In the genomic region with DNA sequence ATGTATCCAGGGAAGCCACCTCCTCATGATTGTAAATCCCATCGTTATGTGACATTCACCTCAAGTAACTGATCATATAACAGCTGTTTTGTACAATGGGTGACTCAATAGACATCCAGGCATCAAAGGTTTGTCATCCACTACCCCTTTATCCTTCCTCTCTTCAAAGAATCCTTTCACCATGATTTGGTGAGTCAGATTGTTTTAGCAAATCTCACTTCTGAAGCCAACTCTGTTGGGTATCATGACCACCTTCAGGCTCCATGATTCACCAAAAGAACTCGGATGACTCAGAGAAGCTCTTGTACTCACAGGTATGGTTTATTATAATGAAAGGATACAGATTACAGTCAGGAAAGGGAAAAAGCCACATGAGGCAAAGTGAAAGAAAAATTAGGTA, we compare ENCODE assay signal across 27 cellular contexts.
DNase-seq lines count a peak whose midpoint lies in the region; ATAC-seq, FAIRE-seq and TF ChIP-seq lines count a peak whose summit lies in the region.
"Had no signal": no experiment of that assay in that cellular context is flagged by ENCODE, and none has a peak within 500 bp of the region (broad histone marks: within the 10 kb centered on the region; RNA-seq: fewer than 3 reads in every experiment).

No MANE protein-coding gene starts in this region.

- no peaks in the 10 kb centered on the region for H3K4me1 Mint-ChIP-seq in astrocyte (ENCODE audit: low read depth, unreplicated experiment)
- H3K4me1 Mint-ChIP-seq in naive thymus-derived CD4-positive, alpha-beta T cell, result no peaks in the 10 kb centered on the region
- H3K4me1 Mint-ChIP-seq: GM23338; naive thymus-derived CD8-positive, alpha-beta T cell had no signal

- no peaks in the 10 kb centered on the region for H3K27me3 Mint-ChIP-seq in astrocyte (ENCODE audit: low read depth, unreplicated experiment)
- no peaks in the 10 kb centered on the region for H3K27me3 Mint-ChIP-seq in naive thymus-derived CD4-positive, alpha-beta T cell
- H3K27me3 Mint-ChIP-seq: naive thymus-derived CD8-positive, alpha-beta T cell; stimulated activated naive CD8-positive, alpha-beta T cell treated with anti-CD3 and anti-CD28 coated beads, Interleukin-15, Interleukin-2, amounts not matched to agents 100 ng/mL and 50 ng/mL, for 24 hours had no signal

- ATAC-seq in HepG2, result no peak
- ATAC-seq in right lobe of liver, result no peak
- ATAC-seq in naive thymus-derived CD4-positive, alpha-beta T cell, result no peak
- ATAC-seq: CD8-positive, alpha-beta T cell; GM23338; naive thymus-derived CD8-positive, alpha-beta T cell had no signal

- H2AFZ ChIP-seq in HepG2 (ENCODE audit: low read length) (no peak overlapping the region), astrocyte (ENCODE audit: low read depth, low read length) (no peak overlapping the region)
- H2AFZ ChIP-seq: GM23338 had no signal

- no TSS peak for BruUV-seq in HepG2 (replicated peaks; lab: Mats Ljungman, UMichigan)

- H3K79me2 ChIP-seq in HepG2 (ENCODE audit: insufficient read depth, low read length) (no peaks in the 10 kb centered on the region), astrocyte (ENCODE audit: insufficient read depth, low read length) (no peaks in the 10 kb centered on the region)

- no peaks in the 10 kb centered on the region for H4K20me1 ChIP-seq in HepG2 (ENCODE audit: insufficient read depth, low read length)
- no peaks in the 10 kb centered on the region for H4K20me1 ChIP-seq in astrocyte (ENCODE audit: insufficient read depth, low read length)

- H3K9ac ChIP-seq in HepG2 (ENCODE audit: insufficient read depth, low read depth, low read length) (no peak overlapping the region), astrocyte (ENCODE audit: low read length) (no peak overlapping the region)

- DNase-seq in HepG2 (ENCODE audit: low spot score) (peak; percentile 44), right lobe of liver (no peak), astrocyte (ENCODE audit: low read depth) (peak; percentile 56), fibroblast of pulmonary artery (ENCODE audit: low read depth) (peak; percentile 4), stomach (no peak), coronary artery (ENCODE audit: low spot score) (no peak), NCI-H1092 (lab: John Stamatoyannopoulos, UW) (no peak)
- DNase-seq in naive thymus-derived CD4-positive, alpha-beta T cell, result no peak
- DNase-seq: activated gamma-delta T cell; activated T-cell treated with anti-CD3 and anti-CD28 coated beads for 4 hours; adrenal gland; CD8-positive, alpha-beta T cell; cortex of kidney; HFFc6; midbrain; naive thymus-derived CD8-positive, alpha-beta T cell; NCI-H1048; NCI-H1694 treated with DMSO at 0.1 percent for 48 hours; nucleus accumbens; thyroid gland had no signal

- in situ Hi-C loops in HepG2 (cut with HindIII; ENCODE audit: extremely low pct_ligation_motif_present, low pct_unique_long_range_greater_than_20kb), result no loop called here

- POLR2A ChIA-PET in HepG2 (lab: Yijun Ruan, JAX), result no interaction called here
- POLR2A ChIA-PET in naive thymus-derived CD4-positive, alpha-beta T cell (lab: Charles Lee), result no interaction called here

- WGBS in HepG2 (ENCODE audit: low lambda C conversion rate), result 0% methylated on average over 2 of the region's 2 CpGs
- WGBS in right lobe of liver (ENCODE audit: insufficient coverage, low coverage, low lambda C conversion rate, missing lambda C conversion rate), result 47% methylated on average over 2 of the region's 2 CpGs
- WGBS in stomach, 5 donors, result 62 to 82% (median 67%) methylated on average over 2 of the region's 2 CpGs

- H3K9me3 ChIP-seq in HepG2 (ENCODE audit: low read length) (no peaks in the 10 kb centered on the region), right lobe of liver (no peaks in the 10 kb centered on the region), astrocyte (ENCODE audit: insufficient read depth, low read depth, low read length) (no peaks in the 10 kb centered on the region), stomach (no peaks in the 10 kb centered on the region)
- H3K9me3 ChIP-seq in naive thymus-derived CD4-positive, alpha-beta T cell (ENCODE audit: control insufficient read depth in 2 of 3, low read length in 3 of 3), result no peaks in the 10 kb centered on the region
- H3K9me3 ChIP-seq: adrenal gland, thyroid gland had no signal

- H3K4me3 Mint-ChIP-seq in astrocyte (ENCODE audit: unreplicated experiment), result no peak overlapping the region
- H3K4me3 Mint-ChIP-seq in naive thymus-derived CD4-positive, alpha-beta T cell, result no peak overlapping the region
- H3K4me3 Mint-ChIP-seq: CD8-positive, alpha-beta T cell; GM23338; HFFc6; naive thymus-derived CD8-positive, alpha-beta T cell; stimulated activated naive CD8-positive, alpha-beta T cell treated with anti-CD3 and anti-CD28 coated beads, Interleukin-15, Interleukin-2, amounts not matched to agents 100 ng/mL and 50 ng/mL, for 24 hours; T-helper 1 cell treated with Interleukin-12 subunit alpha and Interleukin-12 subunit beta and Interleukin-4 antibody, amounts not matched to agents 30 μg/mL and 1 μg/mL, for 36 hours had no signal

- no peaks in the 10 kb centered on the region for H3K36me3 Mint-ChIP-seq in astrocyte (ENCODE audit: low read depth, unreplicated experiment)
- no peaks in the 10 kb centered on the region for H3K36me3 Mint-ChIP-seq in naive thymus-derived CD4-positive, alpha-beta T cell
- H3K36me3 Mint-ChIP-seq: CD8-positive, alpha-beta T cell; naive thymus-derived CD8-positive, alpha-beta T cell had no signal

- H3K4me3 ChIP-seq in HepG2 (replicated peaks in 1 of 3; ENCODE audit: insufficient read depth in 1 of 3, low read depth in 2 of 3, low read length in 3 of 3) (no peak overlapping the region), right lobe of liver (no peak overlapping the region), astrocyte (ENCODE audit: insufficient read depth, low read depth, low read length) (no peak overlapping the region), fibroblast of pulmonary artery (replicated peaks; ENCODE audit: low read depth, low read length) (no peak overlapping the region), stomach (no peak overlapping the region), coronary artery (no peak overlapping the region)
- no peak overlapping the region for H3K4me3 ChIP-seq in naive thymus-derived CD4-positive, alpha-beta T cell (ENCODE audit: low read length)
- H3K4me3 ChIP-seq: adrenal gland, cardiac muscle cell, GM23338, skin epidermis, thyroid gland had no signal

- no peak for FAIRE-seq in HepG2 (lab: Jason Lieb, UNC)
- no peak for FAIRE-seq in astrocyte (lab: Jason Lieb, UNC)
- FAIRE-seq: islet of Langerhans, RCC 7860 had no signal

- CTCF ChIA-PET in HepG2 (lab: Yijun Ruan, JAX; ENCODE audit: low intra/inter-chr PET ratio, low total read pairs), result no interaction called here
- CTCF ChIA-PET in naive thymus-derived CD4-positive, alpha-beta T cell (lab: Charles Lee), result no interaction called here

- TF ChIP-seq POLR2A in HepG2 (IDR thresholded peaks at IDR 0.05; ENCODE audit: insufficient read depth in 1 of 2, low read depth in 2 of 2, low read length in 2 of 2) (no peak), right lobe of liver (IDR thresholded peaks at IDR 0.05) (no peak), stomach (IDR thresholded peaks at IDR 0.05) (no peak)

- H3K27me3 ChIP-seq in HepG2 (ENCODE audit: control insufficient read depth in 1 of 2, insufficient read depth in 2 of 2, low read length in 2 of 2), result no peaks in the 10 kb centered on the region
- H3K27me3 ChIP-seq in right lobe of liver, result peaks cover 0 to 8% of the 10 kb centered on the region in 2 donors
- no peaks in the 10 kb centered on the region for H3K27me3 ChIP-seq in astrocyte (ENCODE audit: insufficient read depth, low read length)
- no peaks in the 10 kb centered on the region for H3K27me3 ChIP-seq in naive thymus-derived CD4-positive, alpha-beta T cell (ENCODE audit: control insufficient read depth in 2 of 2, insufficient read depth in 2 of 2, low read length in 2 of 2)
- H3K27me3 ChIP-seq in stomach, result no peaks in the 10 kb centered on the region
- H3K27me3 ChIP-seq: cardiac muscle cell, thyroid gland had no signal

- H3K4me1 ChIP-seq in HepG2 (ENCODE audit: insufficient read depth, low read length), result no peaks in the 10 kb centered on the region
- no peaks in the 10 kb centered on the region for H3K4me1 ChIP-seq in right lobe of liver
- H3K4me1 ChIP-seq in astrocyte (ENCODE audit: insufficient read depth, low read length), result peaks cover 4% of the 10 kb centered on the region
- H3K4me1 ChIP-seq in naive thymus-derived CD4-positive, alpha-beta T cell (ENCODE audit: control insufficient read depth in 2 of 2, insufficient read depth in 2 of 2, low read length in 2 of 2), result no peaks in the 10 kb centered on the region
- no peaks in the 10 kb centered on the region for H3K4me1 ChIP-seq in stomach
- H3K4me1 ChIP-seq: adrenal gland, thyroid gland had no signal

- no peak for TF ChIP-seq RAD21 in HepG2 (CRISPR knock-in tag; IDR thresholded peaks at IDR 0.05)

- TF ChIP-seq EP300 in HepG2 (IDR thresholded peaks at IDR 0.05; ENCODE audit: low read depth in 2 of 2, low read length in 2 of 2) (no peak), HepG2 (CRISPR knock-in tag; IDR thresholded peaks at IDR 0.05; ENCODE audit: borderline replicate concordance) (no peak), stomach (IDR thresholded peaks at IDR 0.05) (no peak)

- H3K9me3 Mint-ChIP-seq in astrocyte (ENCODE audit: unreplicated experiment), result no peaks in the 10 kb centered on the region
- peaks cover 0 to 5% (median 0%) of the 10 kb centered on the region in 11 donors for H3K9me3 Mint-ChIP-seq in naive thymus-derived CD4-positive, alpha-beta T cell
- H3K9me3 Mint-ChIP-seq: CD8-positive, alpha-beta T cell; HFFc6; naive thymus-derived CD8-positive, alpha-beta T cell; stimulated activated naive CD8-positive, alpha-beta T cell treated with anti-CD3 and anti-CD28 coated beads, Interleukin-15, Interleukin-2, amounts not matched to agents 100 ng/mL and 50 ng/mL, for 24 hours; T-helper 1 cell treated with Interleukin-12 subunit alpha and Interleukin-12 subunit beta and Interleukin-4 antibody, amounts not matched to agents 30 μg/mL and 1 μg/mL, for 36 hours had no signal

- intact Hi-C loops in HepG2 (cut with micrococcal nuclease; ENCODE audit: unreplicated experiment) (no loop called here), right lobe of liver (cut with DNase I) (no loop called here), stomach (cut with DNase I; ENCODE audit: low total_unique reads) (no loop called here)
- intact Hi-C loops in naive thymus-derived CD4-positive, alpha-beta T cell (cut with micrococcal nuclease), result no loop called here

- TF ChIP-seq CTCF in HepG2 (CRISPR knock-in tag; IDR thresholded peaks at IDR 0.05), result no peak
- no peak for TF ChIP-seq CTCF in right lobe of liver (IDR thresholded peaks at IDR 0.05)
- no peak for TF ChIP-seq CTCF in astrocyte (IDR thresholded peaks at IDR 0.05; ENCODE audit: insufficient read depth, low read depth, low read length)
- no peak for TF ChIP-seq CTCF in fibroblast of pulmonary artery (IDR thresholded peaks at IDR 0.05; ENCODE audit: low read length, missing control alignments)
- no peak for TF ChIP-seq CTCF in stomach (IDR thresholded peaks at IDR 0.05)
- TF ChIP-seq CTCF in coronary artery (IDR thresholded peaks at IDR 0.05), result no peak

- H3K36me3 ChIP-seq in HepG2 (replicated peaks in 1 of 2; ENCODE audit: control insufficient read depth in 1 of 2, insufficient read depth in 2 of 2, low read length in 2 of 2), result no peaks in the 10 kb centered on the region
- no peaks in the 10 kb centered on the region for H3K36me3 ChIP-seq in right lobe of liver
- no peaks in the 10 kb centered on the region for H3K36me3 ChIP-seq in astrocyte (ENCODE audit: insufficient read depth, low read length)
- H3K36me3 ChIP-seq in naive thymus-derived CD4-positive, alpha-beta T cell (ENCODE audit: control insufficient read depth in 2 of 3, insufficient read depth in 3 of 3, low read length in 3 of 3), result no peaks in the 10 kb centered on the region
- no peaks in the 10 kb centered on the region for H3K36me3 ChIP-seq in stomach
- H3K36me3 ChIP-seq: adrenal gland, cardiac muscle cell, thyroid gland had no signal

- H3K27ac ChIP-seq in HepG2 (ENCODE audit: extremely low read length, insufficient read depth, low read length), result no peak overlapping the region
- no peak overlapping the region for H3K27ac ChIP-seq in right lobe of liver
- H3K27ac ChIP-seq in astrocyte (ENCODE audit: low read depth, low read length), result peak overlapping the region; percentile 60
- H3K27ac ChIP-seq in naive thymus-derived CD4-positive, alpha-beta T cell (ENCODE audit: low read depth, low read length), result no peak overlapping the region
- no peak overlapping the region for H3K27ac ChIP-seq in stomach
- no peak overlapping the region for H3K27ac ChIP-seq in coronary artery
- H3K27ac ChIP-seq: adrenal gland, cardiac muscle cell, skin epidermis, thyroid gland had no signal

- H3K4me2 ChIP-seq in HepG2 (ENCODE audit: low read depth, low read length) (no peak overlapping the region), astrocyte (ENCODE audit: low read length) (peak overlapping the region; percentile 43)
- H3K4me2 ChIP-seq: GM23338 had no signal

- H3K27ac Mint-ChIP-seq in astrocyte (ENCODE audit: unreplicated experiment), result no peak overlapping the region
- no peak overlapping the region for H3K27ac Mint-ChIP-seq in naive thymus-derived CD4-positive, alpha-beta T cell
- H3K27ac Mint-ChIP-seq: CD8-positive, alpha-beta T cell; GM23338; HFFc6; naive thymus-derived CD8-positive, alpha-beta T cell; stimulated activated naive CD8-positive, alpha-beta T cell treated with anti-CD3 and anti-CD28 coated beads, Interleukin-15, Interleukin-2, amounts not matched to agents 100 ng/mL and 50 ng/mL, for 24 hours; T-helper 1 cell treated with Interleukin-12 subunit alpha and Interleukin-12 subunit beta and Interleukin-4 antibody, amounts not matched to agents 30 μg/mL and 1 μg/mL, for 36 hours had no signal

Comparison
In these comparisons a context has a peak if more than half of its experiments do, and no peak if none do; other contexts are left out.
1. DNase-seq: peak in HepG2 (single experiment), astrocyte (single experiment) and fibroblast of pulmonary artery (single experiment); none in right lobe of liver (0 of 3), naive thymus-derived CD4-positive, alpha-beta T cell (0 of 9), stomach (single experiment), coronary artery (single experiment) and NCI-H1092 (single experiment).